Comparison of ENCODE assay signal across 7 cellular contexts in the genomic region with DNA sequence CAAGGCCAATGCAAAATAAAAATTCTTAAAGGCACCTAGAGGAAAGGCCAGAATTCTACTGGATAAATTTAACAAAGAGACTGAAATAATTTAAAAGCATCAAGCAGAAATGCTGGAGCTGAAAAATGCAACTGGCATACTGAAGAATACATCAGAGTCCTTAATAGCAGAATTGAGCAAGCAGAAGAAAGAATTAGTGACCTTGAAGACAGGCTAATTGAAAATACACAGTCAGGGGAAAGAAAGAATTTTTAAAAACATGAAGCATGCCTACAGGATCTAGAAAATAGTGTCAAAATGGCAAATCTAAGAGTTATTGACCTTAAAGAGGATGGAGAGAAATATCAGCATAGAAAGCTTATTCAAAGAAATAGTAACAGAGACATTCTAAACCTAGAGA.
"Had no signal": no experiment of that assay in that cellular context is flagged by ENCODE, and none has a peak within 500 bp of the region (broad histone marks: within the 10 kb centered on the region; RNA-seq: fewer than 3 reads in every experiment).

No MANE protein-coding gene starts in this region.

- FAIRE-seq: H1, H54, HTR-8/SVneo had no signal

- H2AFZ ChIP-seq: GM23338 had no signal

- H3K27ac ChIP-seq: KMS-11 had no signal

- H3K4me3 ChIP-seq: GM23338 had no signal

- DNase-seq: H9, HCEC 1CT had no signal

- ATAC-seq: GM23338 had no signal

- H3K9ac ChIP-seq: KMS-11 had no signal

- H3K4me2 ChIP-seq: GM23338, KMS-11 had no signal
